10 cellular contexts compared by ENCODE assay signal in genomic region chr12:89494411-89495231, GRCh38. TPM values are rescaled to one million over a fixed set of nuclear protein-coding genes. Genes with fewer than 3 reads are reported as not detected.
A peak's percentile ranks its signal among the peaks of the same experiment; 100 is the strongest.
DNase-seq lines count a peak whose midpoint lies in the region; ATAC-seq, FAIRE-seq and TF ChIP-seq lines count a peak whose summit lies in the region.
"Had no signal": no experiment of that assay in that cellular context is flagged by ENCODE, and none has a peak within 500 bp of the region (broad histone marks: within the 10 kb centered on the region; RNA-seq: fewer than 3 reads in every experiment).

No MANE protein-coding gene starts in this region.

- no peaks in the 10 kb centered on the region for H3K9me3 Mint-ChIP-seq in stimulated activated effector memory CD8-positive, alpha-beta T cell treated with anti-CD3 and anti-CD28 coated beads, Interleukin-12 subunit alpha, Interleukin-12 subunit beta, amount 100 ng/mL, for 72 hours
- H3K9me3 Mint-ChIP-seq in Caco-2 (ENCODE audit: unreplicated experiment), result no peaks in the 10 kb centered on the region
- H3K9me3 Mint-ChIP-seq: IgD-negative memory B cell had no signal

- H3K4me3 ChIP-seq in K562, result no peak overlapping the region
- H3K4me3 ChIP-seq in Caco-2 (ENCODE audit: low read depth, low read length), result no peak overlapping the region
- no peak overlapping the region for H3K4me3 ChIP-seq in hepatocyte

- in situ Hi-C loops in K562 (cut with MboI), result no loop called here

- H3K9me2 ChIP-seq in hepatocyte (replicated peaks; ENCODE audit: insufficient read depth), result no peaks in the 10 kb centered on the region

- 45% methylated on average over 9 of the region's 9 CpGs for WGBS in K562 (ENCODE audit: insufficient coverage, low coverage, missing lambda C conversion rate)
- WGBS in hepatocyte (ENCODE audit: low lambda C conversion rate, missing lambda C conversion rate), result 94% methylated on average over 9 of the region's 9 CpGs

- TF ChIP-seq RAD21 in K562 (CRISPR knock-in tag; conservative IDR thresholded peaks at IDR 0.05 in 1 of 2, IDR thresholded peaks at IDR 0.05 in 1 of 2), result no peak

- no peak for TF ChIP-seq POLR2A in K562 (conservative IDR thresholded peaks at IDR 0.05)

- H3K9ac ChIP-seq in K562 (ENCODE audit: insufficient read depth in 1 of 2, low read depth in 2 of 2, low read length in 2 of 2), result no peak overlapping the region

- no peak for TF ChIP-seq EP300 in K562 (IDR thresholded peaks at IDR 0.05; ENCODE audit: low read length)

- H3K9me3 ChIP-seq in K562 (replicated peaks; ENCODE audit: control insufficient read depth, insufficient read depth, low read depth, low read length) (no peaks in the 10 kb centered on the region), Caco-2 (no peaks in the 10 kb centered on the region), hepatocyte (ENCODE audit: low read depth) (no peaks in the 10 kb centered on the region)

- H3K4me1 ChIP-seq in K562 (replicated peaks in 1 of 2; ENCODE audit: control insufficient read depth in 2 of 2, insufficient read depth in 2 of 2, low read length in 2 of 2), result peaks cover 0 to 13% of the 10 kb centered on the region in 2 experiments; a peak in 3 of 5 replicates
- no peaks in the 10 kb centered on the region for H3K4me1 ChIP-seq in Caco-2
- H3K4me1 ChIP-seq in hepatocyte (ENCODE audit: insufficient read depth), result peaks cover 5% of the 10 kb centered on the region

- H2AFZ ChIP-seq in K562 (ENCODE audit: low read depth, low read length) (peak overlapping the region; percentile 5; the same call in 1 of the 2 replicates), hepatocyte (no peak overlapping the region)

- H3K36me3 Mint-ChIP-seq in stimulated activated effector memory CD8-positive, alpha-beta T cell treated with anti-CD3 and anti-CD28 coated beads, Interleukin-12 subunit alpha, Interleukin-12 subunit beta, amount 100 ng/mL, for 72 hours, result peaks cover 68% of the 10 kb centered on the region
- peaks cover 6% of the 10 kb centered on the region for H3K36me3 Mint-ChIP-seq in Caco-2 (ENCODE audit: insufficient read depth, unreplicated experiment)

- peak; percentile 4 to 29 for DNase-seq in activated CD4-positive, alpha-beta T cell treated with anti-CD3 and anti-CD28 coated beads for 24 hours (ENCODE audit: low read depth in 2 of 2)
- DNase-seq in activated CD4-positive, alpha-beta T cell treated with anti-CD3 and anti-CD28 coated beads, Interleukin-2, amount 50 U/mL, for 1 hour, result no peak
- peak in 3 of 4 experiments; percentile 12 to 39 (median 31) for DNase-seq in K562 (ENCODE audit: extremely low read depth in 1 of 4, low spot score in 3 of 4)
- DNase-seq in stimulated activated effector memory CD8-positive, alpha-beta T cell treated with anti-CD3 and anti-CD28 coated beads, Interleukin-12 subunit alpha, Interleukin-12 subunit beta, amount 100 ng/mL, for 72 hours (ENCODE audit: low spot score in 2 of 2), result peak; percentile 36 to 84
- no peak for DNase-seq in Caco-2
- no peak for DNase-seq in hepatocyte (ENCODE audit: low spot score)

- peak overlapping the region; percentile 26; the same call in 1 of the 3 replicates for H3K27ac ChIP-seq in K562 (ENCODE audit: extremely low read depth, low read depth, low read length)
- no peak overlapping the region for H3K27ac ChIP-seq in hepatocyte

- POLR2A ChIA-PET in K562 (lab: Yijun Ruan, JAX), result interaction anchor here (0.6 to 1.8 kb wide), 2 partner anchors 28 to 154 kb away, joined by 3 to 4 read pairs; no protein-coding TSS in a partner anchor
- POLR2A ChIA-PET in Caco-2 (lab: Charles Lee), result no interaction called here

- intact Hi-C loops in K562 (cut with micrococcal nuclease), result no loop called here
- intact Hi-C loops in Caco-2 (cut with micrococcal nuclease; ENCODE audit: unreplicated experiment), result loop anchor here (5.0 kb wide), 1 partner anchor 33 kb away; the partner anchor contains the start of gene POC1B

- H3K27me3 ChIP-seq in K562 (ENCODE audit: control insufficient read depth in 2 of 2, insufficient read depth in 2 of 2, low read length in 2 of 2) (no peaks in the 10 kb centered on the region), Caco-2 (replicated peaks; ENCODE audit: control insufficient read depth, insufficient read depth, low read length) (no peaks in the 10 kb centered on the region), hepatocyte (no peaks in the 10 kb centered on the region)

- H3K79me2 ChIP-seq in K562 (ENCODE audit: control insufficient read depth, insufficient read depth, low read length), result no peaks in the 10 kb centered on the region
- no peaks in the 10 kb centered on the region for H3K79me2 ChIP-seq in hepatocyte

- peak overlapping the region; percentile 97 for H3K27ac Mint-ChIP-seq in stimulated activated effector memory CD8-positive, alpha-beta T cell treated with anti-CD3 and anti-CD28 coated beads, Interleukin-12 subunit alpha, Interleukin-12 subunit beta, amount 100 ng/mL, for 72 hours
- H3K27ac Mint-ChIP-seq in Caco-2 (ENCODE audit: unreplicated experiment), result no peak overlapping the region

- CTCF ChIA-PET in K562 (lab: Yijun Ruan, JAX; ENCODE audit: low intra/inter-chr PET ratio) (no interaction called here), Caco-2 (lab: Charles Lee) (no interaction called here)

- no peaks in the 10 kb centered on the region for H3K9me1 ChIP-seq in K562 (ENCODE audit: control insufficient read depth, insufficient read depth, low read length)

- H3K36me3 ChIP-seq in K562 (ENCODE audit: control insufficient read depth, insufficient read depth, low read length) (no peaks in the 10 kb centered on the region), Caco-2 (ENCODE audit: control insufficient read depth, insufficient read depth, low read length) (no peaks in the 10 kb centered on the region), hepatocyte (replicated peaks; ENCODE audit: insufficient read depth, low read depth) (no peaks in the 10 kb centered on the region)

- H3K4me1 Mint-ChIP-seq in stimulated activated effector memory CD8-positive, alpha-beta T cell treated with anti-CD3 and anti-CD28 coated beads, Interleukin-12 subunit alpha, Interleukin-12 subunit beta, amount 100 ng/mL, for 72 hours, result peaks cover 46% of the 10 kb centered on the region
- peaks cover 25% of the 10 kb centered on the region for H3K4me1 Mint-ChIP-seq in Caco-2 (ENCODE audit: low read depth, unreplicated experiment)

- H3K4me2 ChIP-seq in K562 (ENCODE audit: insufficient read depth, low read length) (peak overlapping the region; percentile 38; the same call in 1 of the 2 replicates), hepatocyte (no peak overlapping the region)

- peak; percentile 84 for FAIRE-seq in K562 (lab: Jason Lieb, UNC)
- FAIRE-seq: A204.1 had no signal

- peak overlapping the region; percentile 57 for H3K4me3 Mint-ChIP-seq in stimulated activated effector memory CD8-positive, alpha-beta T cell treated with anti-CD3 and anti-CD28 coated beads, Interleukin-12 subunit alpha, Interleukin-12 subunit beta, amount 100 ng/mL, for 72 hours
- H3K4me3 Mint-ChIP-seq in Caco-2 (ENCODE audit: unreplicated experiment), result no peak overlapping the region

- 0 out of 2 replicates have a peak, but pooled peaks cover 3% of the 10 kb centered on the region for H4K20me1 ChIP-seq in K562 (replicated peaks; ENCODE audit: control insufficient read depth, insufficient read depth, low read length)
- H4K20me1 ChIP-seq in hepatocyte (ENCODE audit: insufficient read depth, poor library complexity, severe bottlenecking), result no peaks in the 10 kb centered on the region

- H3K27me3 Mint-ChIP-seq in Caco-2 (ENCODE audit: insufficient read depth, unreplicated experiment), result no peaks in the 10 kb centered on the region
- H3K27me3 Mint-ChIP-seq: IgD-negative memory B cell had no signal

- TF ChIP-seq CTCF in K562 (IDR thresholded peaks at IDR 0.05 in 2 of 3, conservative IDR thresholded peaks at IDR 0.05 in 1 of 3; ENCODE audit: insufficient read depth in 2 of 3, low read depth in 1 of 3, low read length in 3 of 3), result no peak
- no peak for TF ChIP-seq CTCF in Caco-2 (IDR thresholded peaks at IDR 0.05; ENCODE audit: insufficient read depth in 1 of 2, low read depth in 1 of 2, low read length in 1 of 2, severe bottlenecking in 1 of 2, unreplicated experiment in 1 of 2)
- no peak for TF ChIP-seq CTCF in hepatocyte (IDR thresholded peaks at IDR 0.05; ENCODE audit: poor library complexity)

- ATAC-seq in HG03378 (IDR thresholded peaks at IDR 0.05; ENCODE audit: unreplicated experiment), result peak; percentile 53
- peak; percentile 80 for ATAC-seq in K562
- ATAC-seq in stimulated activated effector memory CD8-positive, alpha-beta T cell treated with anti-CD3 and anti-CD28 coated beads, Interleukin-12 subunit alpha, Interleukin-12 subunit beta, amount 100 ng/mL, for 72 hours, result peak; percentile 95
- no peak for ATAC-seq in GM21737 (IDR thresholded peaks at IDR 0.05; ENCODE audit: unreplicated experiment)

- BruUV-seq in K562 (replicated peaks; lab: Mats Ljungman, UMichigan), result no TSS peak
- BruUV-seq in Caco-2 (replicated peaks; lab: Mats Ljungman, UMichigan), result no TSS peak

RNA-seq across cellular contexts. Expression of gene GALNT4, which starts 30.0 kb away (rescaled TPM):
- 4.4 and 11.7 TPM in 2 replicates for total RNA-seq in K562 (2011; cell fraction: chromatin; rRNA removed; ENCODE audit: low replicate concordance)
- 3.8 TPM in 2 replicates for total RNA-seq in K562 (2011; cell fraction: nucleolus; rRNA removed)
- total RNA-seq in K562 (2011; cell fraction: nucleoplasm; rRNA removed), result 6.3 and 6.6 TPM in 2 replicates
- total RNA-seq in K562 (2014; rRNA removed), result 3.0 and 3.4 TPM in 2 replicates
- total RNA-seq in K562 (2014; rRNA removed; fragmentation: Illumina TruSeq; extraction: Trizol), result 4.6 and 5.9 TPM in 2 replicates
- total RNA-seq in K562 (2015; rRNA removed; fragmentation: Illumina TruSeq; extraction: Trizol), result 3.4 and 3.8 TPM in 2 replicates
- 3.4 and 3.5 TPM in 2 replicates for total RNA-seq in K562 (2021)
- polyA plus RNA-seq in K562 (2011; rRNA removed), result 1.6 and 1.9 TPM in 2 replicates
- polyA plus RNA-seq in K562 (2011; cell fraction: cytosol; rRNA removed), result 0.30 and 1.2 TPM in 2 replicates
- 0.77 and 1.1 TPM in 2 replicates for polyA plus RNA-seq in K562 (2011; cell fraction: nucleus; rRNA removed)
- 2.8 and 2.9 TPM in 2 replicates for polyA plus RNA-seq in K562 (2012)
- polyA plus RNA-seq in K562 (2014; fragmentation: Illumina TruSeq; extraction: Trizol), result 2.3 and 2.5 TPM in 2 replicates
- 1 to 10 TPM; 1.2 to 1.3 TPM for polyA plus RNA-seq in K562 (2014; fragmentation: Nextera tagmentation; extraction: Ambion mirVana)
- polyA plus RNA-seq in K562 (2014; rRNA removed), result 1.7 and 3.6 TPM in 2 replicates
- polyA minus RNA-seq in K562 (2011; rRNA and poly(A)+ RNA removed), result 3.7 and 4.5 TPM in 2 replicates
- polyA minus RNA-seq in K562 (2011; cell fraction: cytosol; rRNA and poly(A)+ RNA removed), result 0.27 and 0.86 TPM in 2 replicates
- polyA minus RNA-seq in K562 (2011; cell fraction: nucleus; rRNA and poly(A)+ RNA removed), result 2.3 and 4.7 TPM in 2 replicates
- 6.6 and 7.2 TPM in 2 replicates for total RNA-seq in Caco-2 (2022)
- total RNA-seq in hepatocyte, result 15.4 and 19.2 TPM in 2 replicates
- polyA plus RNA-seq in hepatocyte, result 4.6 and 6.9 TPM in 2 replicates

RNA-seq across cellular contexts. Expression of gene POC1B, which starts 31.2 kb away (rescaled TPM):
- total RNA-seq in K562 (2011; cell fraction: chromatin; rRNA removed; ENCODE audit: low replicate concordance), result 15.1 and 44.2 TPM in 2 replicates
- total RNA-seq in K562 (2011; cell fraction: nucleolus; rRNA removed), result 8.5 and 10.4 TPM in 2 replicates
- total RNA-seq in K562 (2011; cell fraction: nucleoplasm; rRNA removed), result 18.7 and 19.4 TPM in 2 replicates
- total RNA-seq in K562 (2014; rRNA removed) (8.1 and 9.7 TPM in 2 replicates), K562 (2014; rRNA removed; fragmentation: Illumina TruSeq; extraction: Trizol) (15.2 and 16.4 TPM in 2 replicates), K562 (2015; rRNA removed; fragmentation: Illumina TruSeq; extraction: Trizol) (11.2 and 13.5 TPM in 2 replicates), K562 (2021) (10.4 and 10.8 TPM in 2 replicates), Caco-2 (2022) (14.1 and 16.1 TPM in 2 replicates), hepatocyte (18.9 and 20.0 TPM in 2 replicates)
- polyA plus RNA-seq in K562 (2011; rRNA removed) (14.3 and 16.1 TPM in 2 replicates), K562 (2014; fragmentation: Illumina TruSeq; extraction: Trizol) (11.8 and 15.3 TPM in 2 replicates), K562 (2014; fragmentation: Nextera tagmentation; extraction: Ambion mirVana) (1 to 10 TPM; 4.5 to 7.8 TPM), K562 (2014; rRNA removed) (8.0 and 11.2 TPM in 2 replicates), hepatocyte (10.3 and 11.6 TPM in 2 replicates)
- polyA plus RNA-seq in K562 (2011; cell fraction: cytosol; rRNA removed), result 6.5 and 10.5 TPM in 2 replicates
- 6.8 and 7.4 TPM in 2 replicates for polyA plus RNA-seq in K562 (2011; cell fraction: nucleus; rRNA removed)
- 10.1 and 18.5 TPM in 2 replicates for polyA plus RNA-seq in K562 (2012)
- polyA minus RNA-seq in K562 (2011; rRNA and poly(A)+ RNA removed), result 30.7 and 37.5 TPM in 2 replicates
- polyA minus RNA-seq in K562 (2011; cell fraction: cytosol; rRNA and poly(A)+ RNA removed), result 8.6 and 10.8 TPM in 2 replicates
- 15.1 and 21.1 TPM in 2 replicates for polyA minus RNA-seq in K562 (2011; cell fraction: nucleus; rRNA and poly(A)+ RNA removed)

Comparison
In these comparisons a context has a peak if more than half of its experiments do, and no peak if none do; other contexts are left out.
1. DNase-seq: peak in activated CD4-positive, alpha-beta T cell treated with anti-CD3 and anti-CD28 coated beads for 24 hours (2 of 2), K562 (3 of 4) and stimulated activated effector memory CD8-positive, alpha-beta T cell treated with anti-CD3 and anti-CD28 coated beads, Interleukin-12 subunit alpha, Interleukin-12 subunit beta, amount 100 ng/mL, for 72 hours (2 of 2); none in activated CD4-positive, alpha-beta T cell treated with anti-CD3 and anti-CD28 coated beads, Interleukin-2, amount 50 U/mL, for 1 hour (single experiment), Caco-2 (0 of 2) and hepatocyte (single experiment).